In the genomic region with DNA sequence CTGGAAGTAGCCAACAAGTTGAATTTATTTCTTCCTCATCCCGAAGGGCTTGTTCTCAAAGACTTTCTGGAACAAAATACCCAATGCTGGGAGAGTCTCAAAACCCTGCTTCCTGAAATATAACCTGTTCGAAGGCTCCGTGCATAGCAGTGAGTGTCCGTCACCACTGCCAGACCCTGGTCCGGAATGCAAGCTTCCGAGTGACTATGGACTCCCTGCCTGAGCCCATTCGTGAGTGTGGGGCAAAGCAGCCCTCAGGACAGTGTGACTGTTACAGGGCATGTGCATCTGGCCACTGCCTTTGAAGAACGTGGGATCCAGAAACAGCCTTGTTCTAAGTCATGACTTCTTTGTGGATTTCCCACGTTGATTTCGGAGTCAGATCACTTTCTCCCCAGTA, we compare ENCODE assay signal across 31 cellular contexts.
"Had no signal": no experiment of that assay in that cellular context is flagged by ENCODE, and none has a peak within 500 bp of the region (broad histone marks: within the 10 kb centered on the region; RNA-seq: fewer than 3 reads in every experiment).

No MANE protein-coding gene starts in this region.

- H3K36me3 Mint-ChIP-seq: immature natural killer cell; naive B cell; natural killer cell; neural progenitor cell; stimulated activated memory B cell treated with anti-CD40 and anti-IgM and Interleukin-4, amounts not matched to agents 10 μg/mL and 1 μg/mL and 100 μg/mL, for 72 hours had no signal

- H3K9me3 Mint-ChIP-seq: natural killer cell had no signal

- H3K27ac ChIP-seq: heart left ventricle, left ventricle myocardium inferior, neural progenitor cell, ovary, right atrium auricular region, stomach, testis, thyroid gland, transverse colon, upper lobe of left lung, vagina had no signal

- DNase-seq: heart left ventricle; hypothalamus; immature natural killer cell; kidney; left colon; left ventricle myocardium inferior; mesendoderm; midbrain; mucosa of descending colon; naive B cell; natural killer cell; nephron progenitor cell; ovary; small intestine; stimulated activated CD4-positive, alpha-beta T cell treated with anti-CD3 and anti-CD28 coated beads, Interleukin-1b, Interleukin-23, amount 100 ng/mL, for 48 hours; stimulated activated CD4-positive, alpha-beta T cell treated with anti-CD3 and anti-CD28 coated beads, Interleukin-2, amount 100 ng/mL, for 48 hours; stimulated activated CD4-positive, alpha-beta T cell treated with anti-CD3 and anti-CD28 coated beads, Interleukin-4, amount 100 ng/mL, for 4 hours; stimulated activated CD8-positive, alpha-beta memory T cell treated with anti-CD3 and anti-CD28 coated beads, Interleukin-4, amount 100 ng/mL, for 48 hours; stimulated activated naive CD8-positive, alpha-beta T cell treated with anti-CD3 and anti-CD28 coated beads, Interleukin-15, Interleukin-2, amounts not matched to agents 100 U/mL and 50 U/mL, for 24 hours; stomach; testis; thyroid gland; transverse colon; upper lobe of left lung had no signal

- H3K4me1 Mint-ChIP-seq: nephron progenitor cell, neural progenitor cell had no signal

- ATAC-seq: heart left ventricle; left colon; mucosa of descending colon; natural killer cell; sciatic nerve; stimulated activated memory B cell treated with anti-CD40 and anti-IgM and Interleukin-4, amounts not matched to agents 10 μg/mL and 1 μg/mL and 100 μg/mL, for 72 hours; stimulated activated naive CD8-positive, alpha-beta T cell treated with anti-CD3 and anti-CD28 coated beads, Interleukin-15, Interleukin-2, amounts not matched to agents 100 U/mL and 50 U/mL, for 24 hours had no signal

- H3K27me3 ChIP-seq: ovary, right atrium auricular region, testis, thyroid gland, transverse colon, vagina had no signal

- H3K4me3 ChIP-seq: heart left ventricle, left ventricle myocardium inferior, lung, mucosa of descending colon, neural progenitor cell, ovary, right atrium auricular region, stomach, testis, thyroid gland, transverse colon, upper lobe of left lung, vagina had no signal

- H3K4me3 Mint-ChIP-seq: immature natural killer cell; naive B cell; natural killer cell; nephron progenitor cell; neural progenitor cell; stimulated activated memory B cell treated with anti-CD40 and anti-IgM and Interleukin-4, amounts not matched to agents 10 μg/mL and 1 μg/mL and 100 μg/mL, for 72 hours had no signal

- H3K9me3 ChIP-seq: mucosa of descending colon, ovary, right atrium auricular region, stomach, testis, thyroid gland, transverse colon, upper lobe of left lung, vagina had no signal

- H3K4me1 ChIP-seq: heart left ventricle, left ventricle myocardium inferior, neural progenitor cell, right atrium auricular region, stomach, testis, thyroid gland, transverse colon, upper lobe of left lung had no signal

- H3K36me3 ChIP-seq: heart left ventricle, left ventricle myocardium inferior, neural progenitor cell, ovary, right atrium auricular region, stomach, thyroid gland, transverse colon, upper lobe of left lung, vagina had no signal

- H3K27ac Mint-ChIP-seq: immature natural killer cell; naive B cell; natural killer cell; nephron progenitor cell; neural progenitor cell; progenitor cell of endocrine pancreas; stimulated activated memory B cell treated with anti-CD40 and anti-IgM and Interleukin-4, amounts not matched to agents 10 μg/mL and 1 μg/mL and 100 μg/mL, for 72 hours had no signal
